Comparison of ENCODE assay signal across 1 cellular context in genomic region chr6:54981647-54982046, GRCh38.
TF ChIP-seq lines count a peak whose summit lies in the region.

No MANE protein-coding gene starts in this region.

TF ChIP-seq in H1, 55 proteins besides CTCF, POLR2A, EP300 and RAD21 (continued from another document):
- TF ChIP-seq CHD2 (IDR thresholded peaks at IDR 0.05; ENCODE audit: low read length) (no peak), E2F6 (IDR thresholded peaks at IDR 0.05) (no peak), EZH2 (IDR thresholded peaks at IDR 0.05; ENCODE audit: low read depth, low read length, severe bottlenecking) (no peak)
